ENCODE assay signal across 29 cellular contexts in genomic region chr17:28956112-28956511, GRCh38. TPM values are rescaled to one million over a fixed set of nuclear protein-coding genes. Genes with fewer than 3 reads are reported as not detected.
DNase-seq lines count a peak whose midpoint lies in the region; ATAC-seq and TF ChIP-seq lines count a peak whose summit lies in the region.
"Had no signal": no experiment of that assay in that cellular context is flagged by ENCODE, and none has a peak within 500 bp of the region (broad histone marks: within the 10 kb centered on the region; RNA-seq: fewer than 3 reads in every experiment).

No MANE protein-coding gene starts in this region.

- H3K4me3 Mint-ChIP-seq in GM23338 (no peak overlapping the region), WTC11 (no peak overlapping the region), endothelial cell (ENCODE audit: unreplicated experiment) (no peak overlapping the region)
- H3K4me3 Mint-ChIP-seq: IgD-negative memory B cell had no signal

- no peak overlapping the region for H3K14ac ChIP-seq in neuronal stem cell (ENCODE audit: low read length)

- peak; percentile 57 for DNase-seq in GM23338 (ENCODE audit: low spot score)
- DNase-seq in WTC11 (ENCODE audit: low spot score): peak; percentile 18
- no peak for DNase-seq in neuronal stem cell (ENCODE audit: low spot score)
- no peak for DNase-seq in activated gamma-delta T cell treated with Interleukin-2 at 50 U/mL for 16 hours
- DNase-seq in endothelial cell (ENCODE audit: low spot score): no peak
- no peak for DNase-seq in suprapubic skin (ENCODE audit: low spot score in 2 of 2)
- DNase-seq: C1 segment of cervical spinal cord; CD4-positive, alpha-beta memory T cell; COR-L47; GDM1; HCEC 1CT; NCI-H1048; NCI-H1417; NCI-H1694 treated with DMSO at 0.1 percent for 48 hours; NCI-H2081; NCI-H2227 treated with DMSO at 0.1 percent for 48 hours; NCI-H526 treated with DMSO at 0.1 percent for 48 hours; PC-9; SJCRH30 had no signal

- H3F3A ChIP-seq in GM23338 (replicated peaks; ENCODE audit: low read depth): 0 out of 2 replicates have a peak, but pooled peaks cover 10% of the 10 kb centered on the region

- no peak for TF ChIP-seq CTCF in GM23338 (conservative IDR thresholded peaks at IDR 0.05; ENCODE audit: low read depth in 2 of 2)
- no peak for TF ChIP-seq CTCF in WTC11 (IDR thresholded peaks at IDR 0.05)
- TF ChIP-seq CTCF in endothelial cell (IDR thresholded peaks at IDR 0.05; ENCODE audit: unreplicated experiment): no peak
- TF ChIP-seq CTCF in suprapubic skin (IDR thresholded peaks at IDR 0.05): no peak

- H3K36me3 Mint-ChIP-seq in GM23338 (ENCODE audit: low read depth) (no peaks in the 10 kb centered on the region), WTC11 (no peaks in the 10 kb centered on the region), endothelial cell (ENCODE audit: low read depth, unreplicated experiment) (no peaks in the 10 kb centered on the region)
- H3K36me3 Mint-ChIP-seq: CD4-positive, alpha-beta memory T cell had no signal

- H2BK5ac ChIP-seq in neuronal stem cell (ENCODE audit: low read length): no peak overlapping the region

- H3K27ac Mint-ChIP-seq in GM23338 (peak overlapping the region; percentile 58; the same call in 1 of the 2 replicates), WTC11 (no peak overlapping the region), endothelial cell (ENCODE audit: unreplicated experiment) (no peak overlapping the region)
- H3K27ac Mint-ChIP-seq: IgD-negative memory B cell had no signal

- no peaks in the 10 kb centered on the region for H3K9me2 ChIP-seq in GM23338 (ENCODE audit: insufficient read depth)

- no peak overlapping the region for H3K4ac ChIP-seq in neuronal stem cell (ENCODE audit: low read length)

- H3K27me3 ChIP-seq in GM23338 (ENCODE audit: insufficient read depth): no peaks in the 10 kb centered on the region
- H3K27me3 ChIP-seq in iPS-15b (ENCODE audit: control insufficient read depth, insufficient read depth, low read length): no peaks in the 10 kb centered on the region
- no peaks in the 10 kb centered on the region for H3K27me3 ChIP-seq in neuronal stem cell (ENCODE audit: control insufficient read depth in 3 of 3, insufficient read depth in 3 of 3, low read depth in 1 of 3, low read length in 3 of 3)
- peaks cover under 1% of the 10 kb centered on the region for H3K27me3 ChIP-seq in suprapubic skin
- H3K27me3 ChIP-seq: SJCRH30 had no signal

- H3K27ac ChIP-seq in GM23338 (ENCODE audit: low read depth) (no peak overlapping the region), neuronal stem cell (replicated peaks; ENCODE audit: low read length) (no peak overlapping the region), suprapubic skin (no peak overlapping the region)
- H3K27ac ChIP-seq: A549, HL-60, KMS-11, PC-9 had no signal

- H3K9ac ChIP-seq in iPS-15b (ENCODE audit: low read depth, low read length): peak overlapping the region; percentile 5
- H3K9ac ChIP-seq in neuronal stem cell (ENCODE audit: low read depth, low read length, poor library complexity): no peak overlapping the region
- H3K9ac ChIP-seq: KMS-11 had no signal

- H2BK120ac ChIP-seq in neuronal stem cell (ENCODE audit: low read depth, low read length): no peak overlapping the region

- H3K79me1 ChIP-seq in neuronal stem cell (ENCODE audit: low read depth, low read length): peaks cover 2% of the 10 kb centered on the region

- no peaks in the 10 kb centered on the region for H3K36me3 ChIP-seq in GM23338 (ENCODE audit: insufficient read depth)
- H3K36me3 ChIP-seq in iPS-15b (ENCODE audit: control insufficient read depth, insufficient read depth, low read length): no peaks in the 10 kb centered on the region
- no peaks in the 10 kb centered on the region for H3K36me3 ChIP-seq in neuronal stem cell (replicated peaks in 1 of 2; ENCODE audit: control insufficient read depth in 2 of 2, insufficient read depth in 2 of 2, low read length in 2 of 2)
- no peaks in the 10 kb centered on the region for H3K36me3 ChIP-seq in suprapubic skin
- H3K36me3 ChIP-seq: SJCRH30 had no signal

- H3K23ac ChIP-seq in neuronal stem cell (ENCODE audit: low read depth, low read length, poor library complexity): no peak overlapping the region

- WGBS in neuronal stem cell (ENCODE audit: extremely low coverage in 2 of 2, insufficient read length in 2 of 2, insufficient replicate concordance in 1 of 2), 2 donors: no CpG with 5 or more reads among the region's 7 CpGs
- 70% methylated on average over 7 of the region's 7 CpGs for WGBS in suprapubic skin

- CTCF ChIA-PET in WTC11 (lab: Charles Lee): interaction anchor here (0.9 to 15.6 kb wide), 7 partner anchors 9 to 229 kb away, joined by 3 to 762 read pairs (median 3); partner anchors contain the start of gene TLCD1

- H3K9me3 ChIP-seq in iPS-15b (ENCODE audit: control insufficient read depth, insufficient read depth, low read length) (no peaks in the 10 kb centered on the region), neuronal stem cell (replicated peaks in 1 of 2; ENCODE audit: control insufficient read depth in 2 of 2, insufficient read depth in 1 of 2, low read depth in 1 of 2, low read length in 2 of 2) (no peaks in the 10 kb centered on the region), suprapubic skin (no peaks in the 10 kb centered on the region)
- H3K9me3 ChIP-seq: A549, SJCRH30 had no signal

- H3K9me3 Mint-ChIP-seq in GM23338 (no peaks in the 10 kb centered on the region), WTC11 (no peaks in the 10 kb centered on the region), endothelial cell (ENCODE audit: unreplicated experiment) (no peaks in the 10 kb centered on the region)
- H3K9me3 Mint-ChIP-seq: CD4-positive, alpha-beta memory T cell; IgD-negative memory B cell had no signal

- no peaks in the 10 kb centered on the region for H3K79me2 ChIP-seq in GM23338 (replicated peaks; ENCODE audit: insufficient read depth)

- no peak overlapping the region for H2AFZ ChIP-seq in GM23338
- H2AFZ ChIP-seq in neuronal stem cell (ENCODE audit: low read length): no peak overlapping the region
- H2AFZ ChIP-seq: PC-9 had no signal

- H3K27me3 Mint-ChIP-seq in GM23338 (ENCODE audit: insufficient read depth, low read depth, poor library complexity): peaks cover 2% of the 10 kb centered on the region
- no peaks in the 10 kb centered on the region for H3K27me3 Mint-ChIP-seq in WTC11 (ENCODE audit: low read depth)
- peaks cover 3% of the 10 kb centered on the region for H3K27me3 Mint-ChIP-seq in endothelial cell (ENCODE audit: unreplicated experiment)
- H3K27me3 Mint-ChIP-seq: CD4-positive, alpha-beta memory T cell; IgD-negative memory B cell had no signal

- no peaks in the 10 kb centered on the region for H4K20me1 ChIP-seq in GM23338 (replicated peaks; ENCODE audit: insufficient read depth)

- no peak overlapping the region for H3K18ac ChIP-seq in neuronal stem cell (ENCODE audit: low read length)

- H3K4me1 ChIP-seq in GM23338 (ENCODE audit: insufficient read depth) (peaks cover 7% of the 10 kb centered on the region; the same call in 1 of the 2 replicates), iPS-15b (ENCODE audit: control insufficient read depth, insufficient read depth, low read length) (peaks cover 9% of the 10 kb centered on the region), neuronal stem cell (ENCODE audit: control insufficient read depth in 2 of 2, insufficient read depth in 1 of 2, low read depth in 1 of 2, low read length in 2 of 2) (peaks cover 2 to 4% of the 10 kb centered on the region in 2 donors), suprapubic skin (peaks cover 6% of the 10 kb centered on the region)

- no peak overlapping the region for H4K91ac ChIP-seq in neuronal stem cell (ENCODE audit: low read depth, low read length, poor library complexity)

- TF ChIP-seq EP300 in suprapubic skin (IDR thresholded peaks at IDR 0.05): no peak

- POLR2A ChIA-PET in WTC11 (lab: Charles Lee): interaction anchor here (0.5 kb wide), 1 partner anchor 168 kb away, joined by 3 read pairs; no protein-coding TSS in a partner anchor

- H2BK12ac ChIP-seq in neuronal stem cell (ENCODE audit: low read length): no peak overlapping the region

- H3K4me3 ChIP-seq in GM23338 (no peak overlapping the region), iPS-15b (ENCODE audit: low read depth, low read length) (no peak overlapping the region), neuronal stem cell (ENCODE audit: low read length in 2 of 2) (no peak overlapping the region), suprapubic skin (no peak overlapping the region)
- H3K4me3 ChIP-seq: A549, PC-9, SJCRH30 had no signal

- no peak overlapping the region for H2BK15ac ChIP-seq in neuronal stem cell (ENCODE audit: low read length)

- H4K8ac ChIP-seq in neuronal stem cell (ENCODE audit: low read depth, low read length): no peak overlapping the region

- no peak for TF ChIP-seq POLR2A in suprapubic skin (IDR thresholded peaks at IDR 0.05)

- peak; percentile 1; the same call in 2 of the 3 replicates for ATAC-seq in GM23338
- no peak for ATAC-seq in WTC11
- no peak for ATAC-seq in HG02840 (IDR thresholded peaks at IDR 0.05; ENCODE audit: low FRiP score, unreplicated experiment)
- ATAC-seq: A549, Right ventricle myocardium inferior, SK-N-SH treated with all-trans-retinoic acid at 6 μM for 48 hours had no signal

- H2AK5ac ChIP-seq in neuronal stem cell (ENCODE audit: low read depth, low read length): peak overlapping the region; percentile 27

- H3K4me2 ChIP-seq in GM23338 (no peak overlapping the region), neuronal stem cell (ENCODE audit: insufficient read depth, low read length, poor library complexity, severe bottlenecking) (no peak overlapping the region)
- H3K4me2 ChIP-seq: A549, KMS-11, PC-9 had no signal

- H3K4me1 Mint-ChIP-seq in GM23338 (peaks cover 15% of the 10 kb centered on the region), WTC11 (peaks cover 13% of the 10 kb centered on the region), endothelial cell (ENCODE audit: unreplicated experiment) (no peaks in the 10 kb centered on the region)

RNA-seq across cellular contexts. Expression of gene PHF12, which starts 4.8 kb away (rescaled TPM):
- 41.0 and 45.4 TPM in 2 replicates for total RNA-seq in GM23338 (2014; rRNA removed; shearing (Covaris generic))
- 19.7 and 20.8 TPM in 2 replicates for polyA plus RNA-seq in GM23338 (2016; fragmentation: Nextera tagmentation; extraction: Ambion mirVana)
- 57.7 to 69.8 TPM (median 61.3 TPM) in 3 replicates for total RNA-seq in WTC11 (2021)
- 24.9 TPM for polyA plus RNA-seq in neuronal stem cell (2013, experiment 1 of 2)
- 24.3 TPM for polyA plus RNA-seq in neuronal stem cell (2013, experiment 2 of 2)
- 56.1 TPM for total RNA-seq in endothelial cell (ENCODE audit: unreplicated experiment)
- 10 to 100 TPM; 24.4 to 80.9 (median 35.4) TPM for total RNA-seq in suprapubic skin

RNA-seq across cellular contexts. Expression of gene SEZ6, which starts 49.7 kb away (rescaled TPM):
- 3.1 and 6.5 TPM in 2 replicates for total RNA-seq in GM23338 (2014; rRNA removed; shearing (Covaris generic))
- 1.0 TPM in 2 replicates for polyA plus RNA-seq in GM23338 (2016; fragmentation: Nextera tagmentation; extraction: Ambion mirVana)
- 1.4 to 3.0 TPM (median 1.6 TPM) in 3 replicates for total RNA-seq in WTC11 (2021)
- 0.04 TPM for polyA plus RNA-seq in neuronal stem cell (2013, experiment 1 of 2)
- polyA plus RNA-seq in neuronal stem cell (2013, experiment 2 of 2): 0.04 TPM
- total RNA-seq in endothelial cell (ENCODE audit: unreplicated experiment): 0.10 TPM
- total RNA-seq in suprapubic skin: not detected
- total RNA-seq: CD4-positive, alpha-beta memory T cell; NCI-H460; PC-9; Right ventricle myocardium inferior; RPMI7951 had no signal
- polyA plus RNA-seq: A549 had no signal

RNA-seq across cellular contexts. Expression of gene DHRS13, which starts 53.2 kb away (rescaled TPM):
- 31.3 and 34.2 TPM in 2 replicates for total RNA-seq in GM23338 (2014; rRNA removed; shearing (Covaris generic))
- polyA plus RNA-seq in GM23338 (2016; fragmentation: Nextera tagmentation; extraction: Ambion mirVana): 5.4 and 7.0 TPM in 2 replicates
- total RNA-seq in WTC11 (2021) (26.5 to 29.5 TPM (median 28.5 TPM) in 3 replicates), endothelial cell (ENCODE audit: unreplicated experiment) (8.2 TPM), suprapubic skin (10 to 100 TPM; 15.1 to 26.8 (median 20.2) TPM)
- 15.4 TPM for polyA plus RNA-seq in neuronal stem cell (2013, experiment 1 of 2)
- polyA plus RNA-seq in neuronal stem cell (2013, experiment 2 of 2): 14.5 TPM

RNA-seq across cellular contexts. Expression of gene FLOT2, which starts 58.6 kb away (rescaled TPM):
- total RNA-seq in GM23338 (2014; rRNA removed; shearing (Covaris generic)): 66.1 and 66.3 TPM in 2 replicates
- 49.8 and 51.0 TPM in 2 replicates for polyA plus RNA-seq in GM23338 (2016; fragmentation: Nextera tagmentation; extraction: Ambion mirVana)
- total RNA-seq in WTC11 (2021) (139 to 153 TPM (median 144 TPM) in 3 replicates), endothelial cell (ENCODE audit: unreplicated experiment) (156 TPM), suprapubic skin (10 to 100 TPM; 41.7 to 57.5 (median 52.3) TPM)
- 95.3 TPM for polyA plus RNA-seq in neuronal stem cell (2013, experiment 1 of 2)
- 94.8 TPM for polyA plus RNA-seq in neuronal stem cell (2013, experiment 2 of 2)

Comparison
In these comparisons a context has a peak if more than half of its experiments do, and no peak if none do; other contexts are left out.
1. DNase-seq: peak in GM23338 (single experiment) and WTC11 (single experiment); none in neuronal stem cell (single experiment), activated gamma-delta T cell treated with Interleukin-2 at 50 U/mL for 16 hours (single experiment), endothelial cell (single experiment) and suprapubic skin (0 of 2).